In the genomic region with DNA sequence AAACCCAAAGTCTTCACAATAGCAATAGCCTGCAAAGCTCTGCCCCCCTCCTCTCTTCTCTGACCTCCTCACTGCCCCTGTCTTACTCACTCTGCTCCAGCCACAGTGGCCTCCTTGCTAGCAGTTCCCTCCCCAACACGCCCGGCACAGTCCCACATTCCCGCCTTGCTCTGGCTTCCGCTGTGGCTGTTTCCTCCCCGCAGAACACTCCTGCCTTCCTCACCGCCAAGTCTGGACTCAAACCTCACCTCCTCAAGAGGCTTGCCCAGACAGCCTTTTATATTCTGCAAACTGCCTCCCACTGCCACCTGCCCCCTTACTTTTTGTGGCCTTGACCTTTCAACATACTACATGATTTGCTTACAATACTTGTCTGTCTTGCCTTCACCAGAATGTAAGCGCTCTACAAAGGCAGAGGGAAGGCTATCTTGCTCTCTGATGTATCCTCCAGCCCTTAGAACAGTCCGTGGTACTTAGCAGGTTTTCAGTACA, we compare ENCODE assay signal across 8 cellular contexts. TPM values are rescaled to one million over a fixed set of nuclear protein-coding genes. Genes with fewer than 3 reads are reported as not detected.
DNase-seq lines count a peak whose midpoint lies in the region; ATAC-seq, FAIRE-seq and TF ChIP-seq lines count a peak whose summit lies in the region.

No MANE protein-coding gene starts in this region.

- intact Hi-C loops in CD4-positive, alpha-beta memory T cell (cut with micrococcal nuclease), result loop anchor here (1.0 kb wide), 1 partner anchor 16 kb away; a partner anchor contains a TSS
- intact Hi-C loops in HepG2 (cut with micrococcal nuclease; ENCODE audit: unreplicated experiment), result no loop called here

- H3K9me3 Mint-ChIP-seq in CD4-positive, alpha-beta memory T cell, result no peaks in the 10 kb centered on the region
- no peaks in the 10 kb centered on the region; the same call in 2 of the 3 replicates for H3K9me3 Mint-ChIP-seq in GM23338

- peak overlapping the region; percentile 94 to 99 for H3K4me3 ChIP-seq in CD4-positive, alpha-beta memory T cell (ENCODE audit: low read length in 2 of 2)
- H3K4me3 ChIP-seq in GM23338 (peak overlapping the region; percentile 86), OCI-LY3 (ENCODE audit: low read length) (peak overlapping the region; percentile 85), HepG2 (replicated peaks in 1 of 3; ENCODE audit: insufficient read depth in 1 of 3, low read depth in 2 of 3, low read length in 3 of 3) (peak overlapping the region; percentile 73 to 99 (median 94)), thoracic aorta (peak overlapping the region; percentile 92)

- TF ChIP-seq EP300 in HepG2 (IDR thresholded peaks at IDR 0.05; ENCODE audit: low read depth in 2 of 2, low read length in 2 of 2) (no peak), HepG2 (CRISPR knock-in tag; IDR thresholded peaks at IDR 0.05; ENCODE audit: borderline replicate concordance) (no peak)

- H3K36me3 ChIP-seq in CD4-positive, alpha-beta memory T cell (ENCODE audit: insufficient read depth, low read length), result no peaks in the 10 kb centered on the region
- H3K36me3 ChIP-seq in GM23338 (ENCODE audit: insufficient read depth) (no peaks in the 10 kb centered on the region), OCI-LY3 (replicated peaks; ENCODE audit: low read depth, low read length) (peaks cover 26% of the 10 kb centered on the region), HepG2 (replicated peaks in 1 of 2; ENCODE audit: control insufficient read depth in 1 of 2, insufficient read depth in 2 of 2, low read length in 2 of 2) (peaks cover 11 to 15% of the 10 kb centered on the region in 2 experiments; a peak in 4 of 5 replicates), thoracic aorta (peaks cover 6% of the 10 kb centered on the region)

- H4K20me1 ChIP-seq in GM23338 (replicated peaks; ENCODE audit: insufficient read depth) (no peaks in the 10 kb centered on the region), OCI-LY3 (ENCODE audit: insufficient read depth, low read length) (no peaks in the 10 kb centered on the region), HepG2 (ENCODE audit: insufficient read depth, low read length) (no peaks in the 10 kb centered on the region; the same call in 1 of the 2 replicates)

- ATAC-seq in GM23338 (peak; percentile 69), HepG2 (peak; percentile 82), thoracic aorta (ENCODE audit: insufficient number of reproducible peaks, low FRiP score, low read depth) (peak; percentile 18)

- TF ChIP-seq RAD21 in HepG2 (CRISPR knock-in tag; IDR thresholded peaks at IDR 0.05), result no peak

- DNase-seq in CD4-positive, alpha-beta memory T cell, result peak in 1 of 5 donors; percentile 46
- DNase-seq in GM23338 (ENCODE audit: low spot score) (peak; percentile 69), cerebellum (ENCODE audit: low spot score) (peak; percentile 68), HepG2 (ENCODE audit: low spot score) (no peak), thoracic aorta (ENCODE audit: low spot score) (no peak), NCI-H2196 (lab: John Stamatoyannopoulos, UW; ENCODE audit: unreplicated experiment) (no peak), DMS 273 (lab: John Stamatoyannopoulos, UW; ENCODE audit: unreplicated experiment) (no peak)

- in situ Hi-C loops in HepG2 (cut with HindIII; ENCODE audit: extremely low pct_ligation_motif_present, low pct_unique_long_range_greater_than_20kb), result no loop called here

- peak overlapping the region; percentile 87 to 97 (median 94) for H3K4me3 Mint-ChIP-seq in CD4-positive, alpha-beta memory T cell
- peak overlapping the region; percentile 80 for H3K4me3 Mint-ChIP-seq in GM23338

- H3K27me3 ChIP-seq in CD4-positive, alpha-beta memory T cell (ENCODE audit: insufficient read depth, low read length), result no peaks in the 10 kb centered on the region
- no peaks in the 10 kb centered on the region for H3K27me3 ChIP-seq in GM23338 (ENCODE audit: insufficient read depth)
- no peaks in the 10 kb centered on the region for H3K27me3 ChIP-seq in OCI-LY3 (ENCODE audit: low read depth, low read length)
- H3K27me3 ChIP-seq in HepG2 (ENCODE audit: control insufficient read depth in 1 of 2, insufficient read depth in 2 of 2, low read length in 2 of 2), result no peaks in the 10 kb centered on the region; a peak in 1 of 5 replicates
- H3K27me3 ChIP-seq in thoracic aorta (replicated peaks; ENCODE audit: insufficient read depth), result no peaks in the 10 kb centered on the region

- POLR2A ChIA-PET in CD4-positive, alpha-beta memory T cell (lab: Charles Lee; ENCODE audit: partially characterized antibody), result interaction anchor here (0.6 to 10.7 kb wide), 17 partner anchors 8 to 127 kb away, joined by 3 to 155 read pairs (median 3); a partner anchor contains a TSS
- POLR2A ChIA-PET in HepG2 (lab: Yijun Ruan, JAX), result interaction anchor here (1.0 to 3.3 kb wide), 8 partner anchors 9 to 71 kb away, joined by 3 to 23 read pairs (median 4); a partner anchor contains a TSS

- no peaks in the 10 kb centered on the region for H3K9me2 ChIP-seq in GM23338 (ENCODE audit: insufficient read depth)

- H3K9ac ChIP-seq in OCI-LY3 (ENCODE audit: low read length) (peak overlapping the region; percentile 93), HepG2 (ENCODE audit: insufficient read depth, low read depth, low read length) (peak overlapping the region; percentile 95)

- CTCF ChIA-PET in CD4-positive, alpha-beta memory T cell (lab: Charles Lee; ENCODE audit: partially characterized antibody), result interaction anchor here (0.9 to 2.9 kb wide), 4 partner anchors 12 to 53 kb away, joined by 3 to 15 read pairs (median 4); no protein-coding TSS in a partner anchor
- CTCF ChIA-PET in HepG2 (lab: Yijun Ruan, JAX; ENCODE audit: low intra/inter-chr PET ratio, low total read pairs), result no interaction called here

- H3K4me1 ChIP-seq in CD4-positive, alpha-beta memory T cell (ENCODE audit: insufficient read depth, low read length), result peaks cover 60% of the 10 kb centered on the region
- H3K4me1 ChIP-seq in GM23338 (ENCODE audit: insufficient read depth) (peaks cover 6% of the 10 kb centered on the region), OCI-LY3 (ENCODE audit: low read length) (peaks cover 48% of the 10 kb centered on the region), HepG2 (ENCODE audit: insufficient read depth, low read length) (peaks cover 37% of the 10 kb centered on the region), thoracic aorta (ENCODE audit: control insufficient read depth in 1 of 2, low read depth in 2 of 2) (peaks cover 12 to 18% of the 10 kb centered on the region in 2 donors)

- no TSS peak for BruUV-seq in HepG2 (replicated peaks; lab: Mats Ljungman, UMichigan)

- peak; percentile 26 for FAIRE-seq in HepG2 (lab: Jason Lieb, UNC)

- no peaks in the 10 kb centered on the region for H3K9me3 ChIP-seq in CD4-positive, alpha-beta memory T cell (ENCODE audit: control insufficient read depth in 1 of 2, low read length in 2 of 2)
- H3K9me3 ChIP-seq in OCI-LY3 (ENCODE audit: insufficient read depth, low read length) (no peaks in the 10 kb centered on the region), HepG2 (ENCODE audit: low read length) (no peaks in the 10 kb centered on the region), thoracic aorta (no peaks in the 10 kb centered on the region)

- H3K36me3 Mint-ChIP-seq in CD4-positive, alpha-beta memory T cell, result peaks cover 11 to 21% of the 10 kb centered on the region in 2 donors
- peaks cover 22% of the 10 kb centered on the region for H3K36me3 Mint-ChIP-seq in GM23338 (ENCODE audit: low read depth)

- H2AFZ ChIP-seq in GM23338 (peak overlapping the region; percentile 100), OCI-LY3 (ENCODE audit: low read depth, low read length) (peak overlapping the region; percentile 90), HepG2 (ENCODE audit: low read length) (peak overlapping the region; percentile 78)

- 1% methylated on average over 8 of the region's 8 CpGs for WGBS in HepG2 (ENCODE audit: low lambda C conversion rate)

- H3K4me2 ChIP-seq in GM23338 (peak overlapping the region; percentile 90), OCI-LY3 (ENCODE audit: low read length) (peak overlapping the region; percentile 98), HepG2 (ENCODE audit: low read depth, low read length) (peak overlapping the region; percentile 84)

- no peaks in the 10 kb centered on the region for H3K27me3 Mint-ChIP-seq in CD4-positive, alpha-beta memory T cell
- H3K27me3 Mint-ChIP-seq in GM23338 (ENCODE audit: insufficient read depth, low read depth, poor library complexity), result peaks cover 6% of the 10 kb centered on the region

- H3F3A ChIP-seq in GM23338 (replicated peaks; ENCODE audit: low read depth), result no peaks in the 10 kb centered on the region

- H3K27ac Mint-ChIP-seq in CD4-positive, alpha-beta memory T cell, result peak overlapping the region; percentile 80 to 97 (median 94)
- H3K27ac Mint-ChIP-seq in GM23338, result no peak overlapping the region; the same call in 1 of the 2 replicates

- H3K27ac ChIP-seq in CD4-positive, alpha-beta memory T cell (ENCODE audit: low read depth, low read length), result peak overlapping the region; percentile 78
- H3K27ac ChIP-seq in GM23338 (ENCODE audit: low read depth) (no peak overlapping the region; the same call in 1 of the 2 replicates), OCI-LY3 (ENCODE audit: low read length) (peak overlapping the region; percentile 92; the same call in 1 of the 2 replicates), HepG2 (ENCODE audit: extremely low read length, insufficient read depth, low read length) (peak overlapping the region; percentile 70), thoracic aorta (peak overlapping the region in 1 of 2 donors; percentile 57)

- H3K79me2 ChIP-seq in GM23338 (replicated peaks; ENCODE audit: insufficient read depth) (no peaks in the 10 kb centered on the region), OCI-LY3 (ENCODE audit: low read length) (peaks cover 38% of the 10 kb centered on the region), HepG2 (ENCODE audit: insufficient read depth, low read length) (peaks cover 11% of the 10 kb centered on the region)

- peaks cover 31 to 60% (median 44%) of the 10 kb centered on the region in 4 donors for H3K4me1 Mint-ChIP-seq in CD4-positive, alpha-beta memory T cell
- H3K4me1 Mint-ChIP-seq in GM23338, result peaks cover 6% of the 10 kb centered on the region; the same call in 1 of the 3 replicates

- TF ChIP-seq POLR2A in HepG2 (IDR thresholded peaks at IDR 0.05; ENCODE audit: insufficient read depth in 1 of 2, low read depth in 2 of 2, low read length in 2 of 2), result no peak

- no peak for TF ChIP-seq CTCF in GM23338 (conservative IDR thresholded peaks at IDR 0.05; ENCODE audit: low read depth in 2 of 2)
- TF ChIP-seq CTCF in OCI-LY3 (IDR thresholded peaks at IDR 0.05; ENCODE audit: low read depth, low read length), result no peak
- no peak for TF ChIP-seq CTCF in HepG2 (CRISPR knock-in tag; IDR thresholded peaks at IDR 0.05)
- no peak for TF ChIP-seq CTCF in thoracic aorta (IDR thresholded peaks at IDR 0.05)

RNA-seq across cellular contexts. Expression of a gene that starts 0.4 kb away (rescaled TPM):
- total RNA-seq in CD4-positive, alpha-beta memory T cell, result 10 to 100 TPM; 70.4 to 73.1 TPM
- polyA plus RNA-seq in CD4-positive, alpha-beta memory T cell, result 10 to 100 TPM; 63.0 to 66.2 TPM
- total RNA-seq in GM23338 (2014; rRNA removed; shearing (Covaris generic)), result 67.5 and 74.2 TPM in 2 replicates
- polyA plus RNA-seq in GM23338 (2016; fragmentation: Nextera tagmentation; extraction: Ambion mirVana) (18.0 and 21.2 TPM in 2 replicates), HepG2 (2011; rRNA removed) (63.5 and 66.7 TPM in 2 replicates)
- total RNA-seq in cerebellum (36.1 TPM), HepG2 (2016; rRNA removed; fragmentation: Illumina TruSeq; extraction: Trizol) (36.9 and 49.7 TPM in 2 replicates), thoracic aorta (10 to 100 TPM; 45.6 to 65.5 TPM)
- total RNA-seq in HepG2 (2016; cell fraction: cytosol; rRNA removed; fragmentation: Illumina TruSeq; extraction: Trizol; ENCODE audit: low read depth), result 14.9 and 19.2 TPM in 2 replicates
- 41.4 and 51.3 TPM in 2 replicates for total RNA-seq in HepG2 (2016; cell fraction: insoluble cytoplasmic fraction; rRNA removed; fragmentation: Illumina TruSeq; extraction: Trizol)
- total RNA-seq in HepG2 (2016; cell fraction: membrane; rRNA removed; fragmentation: Illumina TruSeq; extraction: Trizol), result 19.0 and 24.4 TPM in 2 replicates
- 19.5 and 27.2 TPM in 2 replicates for total RNA-seq in HepG2 (2016; cell fraction: nucleus; rRNA removed; fragmentation: Illumina TruSeq; extraction: Trizol)
- polyA plus RNA-seq in HepG2 (2011; cell fraction: cytosol; rRNA removed), result 68.2 and 75.7 TPM in 2 replicates
- polyA plus RNA-seq in HepG2 (2011; cell fraction: nucleus; rRNA removed), result 79.4 and 82.3 TPM in 2 replicates
- 35.5 and 45.4 TPM in 2 replicates for polyA plus RNA-seq in HepG2 (2012)
- polyA plus RNA-seq in HepG2 (2016; cell fraction: cytosol; fragmentation: Illumina TruSeq; extraction: Trizol; ENCODE audit: low read depth), result 11.8 and 13.8 TPM in 2 replicates
- polyA plus RNA-seq in HepG2 (2016; cell fraction: insoluble cytoplasmic fraction; fragmentation: Illumina TruSeq; extraction: Trizol; ENCODE audit: low read depth), result 52.7 and 54.7 TPM in 2 replicates
- 18.4 and 18.9 TPM in 2 replicates for polyA plus RNA-seq in HepG2 (2016; cell fraction: membrane; fragmentation: Illumina TruSeq; extraction: Trizol; ENCODE audit: low read depth)
- polyA plus RNA-seq in HepG2 (2016; cell fraction: nucleus; fragmentation: Illumina TruSeq; extraction: Trizol; ENCODE audit: insufficient read depth, low read depth), result 25.9 and 30.1 TPM in 2 replicates
- 129 and 146 TPM in 2 replicates for polyA minus RNA-seq in HepG2 (2011; rRNA and poly(A)+ RNA removed; ENCODE audit: low replicate concordance)
- polyA minus RNA-seq in HepG2 (2011; cell fraction: cytosol; rRNA and poly(A)+ RNA removed), result 28.5 and 36.3 TPM in 2 replicates
- 54.8 and 73.8 TPM in 2 replicates for polyA minus RNA-seq in HepG2 (2011; cell fraction: nucleus; rRNA and poly(A)+ RNA removed)

RNA-seq across cellular contexts. Expression of a gene that starts 16.3 kb away (rescaled TPM):
- total RNA-seq in CD4-positive, alpha-beta memory T cell, result 100 to 1,000 TPM; 132 to 138 TPM
- 100 to 1,000 TPM; 152 to 179 TPM for polyA plus RNA-seq in CD4-positive, alpha-beta memory T cell
- total RNA-seq in GM23338 (2014; rRNA removed; shearing (Covaris generic)), result 51.3 and 64.9 TPM in 2 replicates
- polyA plus RNA-seq in GM23338 (2016; fragmentation: Nextera tagmentation; extraction: Ambion mirVana) (34.7 and 35.8 TPM in 2 replicates), HepG2 (2011; rRNA removed) (121 and 137 TPM in 2 replicates)
- total RNA-seq in cerebellum (12.6 TPM), HepG2 (2016; rRNA removed; fragmentation: Illumina TruSeq; extraction: Trizol) (23.6 and 34.8 TPM in 2 replicates), thoracic aorta (10 to 100 TPM; 62.1 to 84.5 TPM)
- total RNA-seq in HepG2 (2016; cell fraction: cytosol; rRNA removed; fragmentation: Illumina TruSeq; extraction: Trizol; ENCODE audit: low read depth), result 9.6 and 11.5 TPM in 2 replicates
- total RNA-seq in HepG2 (2016; cell fraction: insoluble cytoplasmic fraction; rRNA removed; fragmentation: Illumina TruSeq; extraction: Trizol), result 21.6 and 36.5 TPM in 2 replicates
- total RNA-seq in HepG2 (2016; cell fraction: membrane; rRNA removed; fragmentation: Illumina TruSeq; extraction: Trizol), result 19.1 and 19.4 TPM in 2 replicates
- total RNA-seq in HepG2 (2016; cell fraction: nucleus; rRNA removed; fragmentation: Illumina TruSeq; extraction: Trizol), result 34.8 and 43.1 TPM in 2 replicates
- polyA plus RNA-seq in HepG2 (2011; cell fraction: cytosol; rRNA removed), result 79.1 and 105 TPM in 2 replicates
- 60.5 and 61.0 TPM in 2 replicates for polyA plus RNA-seq in HepG2 (2011; cell fraction: nucleus; rRNA removed)
- 46.1 and 60.6 TPM in 2 replicates for polyA plus RNA-seq in HepG2 (2012)
- 13.9 and 15.3 TPM in 2 replicates for polyA plus RNA-seq in HepG2 (2016; cell fraction: cytosol; fragmentation: Illumina TruSeq; extraction: Trizol; ENCODE audit: low read depth)
- polyA plus RNA-seq in HepG2 (2016; cell fraction: insoluble cytoplasmic fraction; fragmentation: Illumina TruSeq; extraction: Trizol; ENCODE audit: low read depth), result 40.8 and 49.5 TPM in 2 replicates
- 19.7 and 19.9 TPM in 2 replicates for polyA plus RNA-seq in HepG2 (2016; cell fraction: membrane; fragmentation: Illumina TruSeq; extraction: Trizol; ENCODE audit: low read depth)
- 82.6 and 86.5 TPM in 2 replicates for polyA plus RNA-seq in HepG2 (2016; cell fraction: nucleus; fragmentation: Illumina TruSeq; extraction: Trizol; ENCODE audit: insufficient read depth, low read depth)
- 153 and 215 TPM in 2 replicates for polyA minus RNA-seq in HepG2 (2011; rRNA and poly(A)+ RNA removed; ENCODE audit: low replicate concordance)
- 43.0 and 53.0 TPM in 2 replicates for polyA minus RNA-seq in HepG2 (2011; cell fraction: cytosol; rRNA and poly(A)+ RNA removed)
- polyA minus RNA-seq in HepG2 (2011; cell fraction: nucleus; rRNA and poly(A)+ RNA removed), result 19.7 and 32.7 TPM in 2 replicates

RNA-seq across cellular contexts. Expression of a gene that starts 17.2 kb away (rescaled TPM):
- 100 to 1,000 TPM; 101 to 117 TPM for total RNA-seq in CD4-positive, alpha-beta memory T cell
- 10 to 100 TPM; 17.4 to 26.1 TPM for polyA plus RNA-seq in CD4-positive, alpha-beta memory T cell
- total RNA-seq in GM23338 (2014; rRNA removed; shearing (Covaris generic)), result 53.1 and 61.4 TPM in 2 replicates
- 28.2 and 28.8 TPM in 2 replicates for polyA plus RNA-seq in GM23338 (2016; fragmentation: Nextera tagmentation; extraction: Ambion mirVana)
- 53.6 TPM for total RNA-seq in cerebellum
- 18.0 and 36.6 TPM in 2 replicates for total RNA-seq in HepG2 (2016; rRNA removed; fragmentation: Illumina TruSeq; extraction: Trizol)
- total RNA-seq in HepG2 (2016; cell fraction: cytosol; rRNA removed; fragmentation: Illumina TruSeq; extraction: Trizol; ENCODE audit: low read depth), result 14.9 and 16.5 TPM in 2 replicates
- 26.3 and 28.5 TPM in 2 replicates for total RNA-seq in HepG2 (2016; cell fraction: insoluble cytoplasmic fraction; rRNA removed; fragmentation: Illumina TruSeq; extraction: Trizol)
- 34.0 and 34.5 TPM in 2 replicates for total RNA-seq in HepG2 (2016; cell fraction: membrane; rRNA removed; fragmentation: Illumina TruSeq; extraction: Trizol)
- 36.5 and 50.4 TPM in 2 replicates for total RNA-seq in HepG2 (2016; cell fraction: nucleus; rRNA removed; fragmentation: Illumina TruSeq; extraction: Trizol)
- polyA plus RNA-seq in HepG2 (2011; rRNA removed), result 50.2 and 52.3 TPM in 2 replicates
- polyA plus RNA-seq in HepG2 (2011; cell fraction: cytosol; rRNA removed), result 28.4 and 30.8 TPM in 2 replicates
- 176 and 185 TPM in 2 replicates for polyA plus RNA-seq in HepG2 (2011; cell fraction: nucleus; rRNA removed)
- polyA plus RNA-seq in HepG2 (2012), result 21.6 and 28.8 TPM in 2 replicates
- polyA plus RNA-seq in HepG2 (2016; cell fraction: cytosol; fragmentation: Illumina TruSeq; extraction: Trizol; ENCODE audit: low read depth), result 9.6 and 12.3 TPM in 2 replicates
- polyA plus RNA-seq in HepG2 (2016; cell fraction: insoluble cytoplasmic fraction; fragmentation: Illumina TruSeq; extraction: Trizol; ENCODE audit: low read depth), result 16.8 and 18.6 TPM in 2 replicates
- polyA plus RNA-seq in HepG2 (2016; cell fraction: membrane; fragmentation: Illumina TruSeq; extraction: Trizol; ENCODE audit: low read depth), result 21.3 and 21.8 TPM in 2 replicates
- 53.3 TPM in 2 replicates for polyA plus RNA-seq in HepG2 (2016; cell fraction: nucleus; fragmentation: Illumina TruSeq; extraction: Trizol; ENCODE audit: insufficient read depth, low read depth)
- 48.2 and 65.5 TPM in 2 replicates for polyA minus RNA-seq in HepG2 (2011; rRNA and poly(A)+ RNA removed; ENCODE audit: low replicate concordance)
- polyA minus RNA-seq in HepG2 (2011; cell fraction: cytosol; rRNA and poly(A)+ RNA removed), result 9.3 and 14.4 TPM in 2 replicates
- polyA minus RNA-seq in HepG2 (2011; cell fraction: nucleus; rRNA and poly(A)+ RNA removed), result 30.9 and 39.9 TPM in 2 replicates
- total RNA-seq in thoracic aorta, result 10 to 100 TPM; 61.1 to 85.6 TPM

RNA-seq across cellular contexts. Expression of a gene that starts 46.5 kb away (rescaled TPM):
- total RNA-seq in CD4-positive, alpha-beta memory T cell, result 10 to 100 TPM; 84.9 to 88.3 TPM
- 10 to 100 TPM; 33.6 to 38.5 TPM for polyA plus RNA-seq in CD4-positive, alpha-beta memory T cell
- 32.6 and 35.4 TPM in 2 replicates for total RNA-seq in GM23338 (2014; rRNA removed; shearing (Covaris generic))
- polyA plus RNA-seq in GM23338 (2016; fragmentation: Nextera tagmentation; extraction: Ambion mirVana), result 19.3 and 20.3 TPM in 2 replicates
- total RNA-seq in cerebellum, result 38.7 TPM
- total RNA-seq in HepG2 (2016; rRNA removed; fragmentation: Illumina TruSeq; extraction: Trizol), result 8.2 and 15.2 TPM in 2 replicates
- 7.6 and 8.1 TPM in 2 replicates for total RNA-seq in HepG2 (2016; cell fraction: cytosol; rRNA removed; fragmentation: Illumina TruSeq; extraction: Trizol; ENCODE audit: low read depth)
- total RNA-seq in HepG2 (2016; cell fraction: insoluble cytoplasmic fraction; rRNA removed; fragmentation: Illumina TruSeq; extraction: Trizol), result 8.9 and 14.6 TPM in 2 replicates
- 17.8 and 17.9 TPM in 2 replicates for total RNA-seq in HepG2 (2016; cell fraction: membrane; rRNA removed; fragmentation: Illumina TruSeq; extraction: Trizol)
- total RNA-seq in HepG2 (2016; cell fraction: nucleus; rRNA removed; fragmentation: Illumina TruSeq; extraction: Trizol), result 13.8 and 17.0 TPM in 2 replicates
- 23.7 and 25.1 TPM in 2 replicates for polyA plus RNA-seq in HepG2 (2011; rRNA removed)
- polyA plus RNA-seq in HepG2 (2011; cell fraction: cytosol; rRNA removed), result 10.1 and 12.4 TPM in 2 replicates
- 149 and 163 TPM in 2 replicates for polyA plus RNA-seq in HepG2 (2011; cell fraction: nucleus; rRNA removed)
- polyA plus RNA-seq in HepG2 (2012), result 11.8 and 16.1 TPM in 2 replicates
- 9.7 and 10.4 TPM in 2 replicates for polyA plus RNA-seq in HepG2 (2016; cell fraction: cytosol; fragmentation: Illumina TruSeq; extraction: Trizol; ENCODE audit: low read depth)
- 7.6 and 10.2 TPM in 2 replicates for polyA plus RNA-seq in HepG2 (2016; cell fraction: insoluble cytoplasmic fraction; fragmentation: Illumina TruSeq; extraction: Trizol; ENCODE audit: low read depth)
- 15.2 and 26.1 TPM in 2 replicates for polyA plus RNA-seq in HepG2 (2016; cell fraction: membrane; fragmentation: Illumina TruSeq; extraction: Trizol; ENCODE audit: low read depth)
- 43.8 and 44.9 TPM in 2 replicates for polyA plus RNA-seq in HepG2 (2016; cell fraction: nucleus; fragmentation: Illumina TruSeq; extraction: Trizol; ENCODE audit: insufficient read depth, low read depth)
- 13.8 and 70.3 TPM in 2 replicates for polyA minus RNA-seq in HepG2 (2011; rRNA and poly(A)+ RNA removed; ENCODE audit: low replicate concordance)
- 4.8 and 5.1 TPM in 2 replicates for polyA minus RNA-seq in HepG2 (2011; cell fraction: cytosol; rRNA and poly(A)+ RNA removed)
- 11.6 and 13.2 TPM in 2 replicates for polyA minus RNA-seq in HepG2 (2011; cell fraction: nucleus; rRNA and poly(A)+ RNA removed)
- 10 to 100 TPM; 34.9 to 72.2 TPM for total RNA-seq in thoracic aorta

RNA-seq across cellular contexts. Expression of a gene that starts 48.4 kb away (rescaled TPM):
- total RNA-seq in CD4-positive, alpha-beta memory T cell, result 10 to 100 TPM; 66.8 to 74.4 TPM
- polyA plus RNA-seq in CD4-positive, alpha-beta memory T cell, result 100 to 1,000 TPM; 331 to 336 TPM
- total RNA-seq in GM23338 (2014; rRNA removed; shearing (Covaris generic)), result 190 and 292 TPM in 2 replicates
- 765 and 885 TPM in 2 replicates for polyA plus RNA-seq in GM23338 (2016; fragmentation: Nextera tagmentation; extraction: Ambion mirVana)
- 37.8 TPM for total RNA-seq in cerebellum
- total RNA-seq in HepG2 (2016; rRNA removed; fragmentation: Illumina TruSeq; extraction: Trizol), result 217 and 218 TPM in 2 replicates
- 117 and 120 TPM in 2 replicates for total RNA-seq in HepG2 (2016; cell fraction: cytosol; rRNA removed; fragmentation: Illumina TruSeq; extraction: Trizol; ENCODE audit: low read depth)
- total RNA-seq in HepG2 (2016; cell fraction: insoluble cytoplasmic fraction; rRNA removed; fragmentation: Illumina TruSeq; extraction: Trizol), result 207 and 224 TPM in 2 replicates
- 128 and 130 TPM in 2 replicates for total RNA-seq in HepG2 (2016; cell fraction: membrane; rRNA removed; fragmentation: Illumina TruSeq; extraction: Trizol)
- total RNA-seq in HepG2 (2016; cell fraction: nucleus; rRNA removed; fragmentation: Illumina TruSeq; extraction: Trizol), result 98.7 and 101 TPM in 2 replicates
- 132 and 158 TPM in 2 replicates for polyA plus RNA-seq in HepG2 (2011; rRNA removed)
- polyA plus RNA-seq in HepG2 (2011; cell fraction: cytosol; rRNA removed), result 156 and 163 TPM in 2 replicates
- 70.3 and 75.2 TPM in 2 replicates for polyA plus RNA-seq in HepG2 (2011; cell fraction: nucleus; rRNA removed)
- polyA plus RNA-seq in HepG2 (2012), result 264 and 279 TPM in 2 replicates
- polyA plus RNA-seq in HepG2 (2016; cell fraction: cytosol; fragmentation: Illumina TruSeq; extraction: Trizol; ENCODE audit: low read depth), result 273 and 293 TPM in 2 replicates
- polyA plus RNA-seq in HepG2 (2016; cell fraction: insoluble cytoplasmic fraction; fragmentation: Illumina TruSeq; extraction: Trizol; ENCODE audit: low read depth), result 379 and 384 TPM in 2 replicates
- polyA plus RNA-seq in HepG2 (2016; cell fraction: membrane; fragmentation: Illumina TruSeq; extraction: Trizol; ENCODE audit: low read depth), result 251 and 264 TPM in 2 replicates
- 250 and 258 TPM in 2 replicates for polyA plus RNA-seq in HepG2 (2016; cell fraction: nucleus; fragmentation: Illumina TruSeq; extraction: Trizol; ENCODE audit: insufficient read depth, low read depth)
- polyA minus RNA-seq in HepG2 (2011; rRNA and poly(A)+ RNA removed; ENCODE audit: low replicate concordance), result 21.4 and 51.3 TPM in 2 replicates
- polyA minus RNA-seq in HepG2 (2011; cell fraction: cytosol; rRNA and poly(A)+ RNA removed), result 76.2 and 81.5 TPM in 2 replicates
- 23.3 and 29.7 TPM in 2 replicates for polyA minus RNA-seq in HepG2 (2011; cell fraction: nucleus; rRNA and poly(A)+ RNA removed)
- 10 to 100 TPM; 45.2 to 66.3 TPM for total RNA-seq in thoracic aorta

Comparison
In these comparisons a context has a peak if more than half of its experiments do, and no peak if none do; other contexts are left out.
1. DNase-seq: peak in GM23338 (single experiment) and cerebellum (single experiment); none in HepG2 (single experiment), thoracic aorta (single experiment), NCI-H2196 (single experiment) and DMS 273 (single experiment).
2. ATAC-seq: peak in every context shown above with its lines; median percentile 82 in HepG2; 69 in GM23338; 18 in thoracic aorta.
3. Peak in every context shown above with its lines, with median percentiles within 50 percentile points of each other: H3K4me3 ChIP-seq, H2AFZ ChIP-seq and H3K4me2 ChIP-seq.